In genomic region chr1:1748686-1749321, GRCh38 we compare ENCODE assay signal across 18 cellular contexts. TPM values are rescaled to one million over a fixed set of nuclear protein-coding genes. Genes with fewer than 3 reads are reported as not detected.
DNase-seq lines count a peak whose midpoint lies in the region; ATAC-seq and TF ChIP-seq lines count a peak whose summit lies in the region.
"Had no signal": no experiment of that assay in that cellular context is flagged by ENCODE, and none has a peak within 500 bp of the region (broad histone marks: within the 10 kb centered on the region; RNA-seq: fewer than 3 reads in every experiment).

No MANE protein-coding gene starts in this region.

- no peak overlapping the region for H2AFZ ChIP-seq in neural progenitor cell (replicated peaks)

- no peaks in the 10 kb centered on the region for H4K20me1 ChIP-seq in neural progenitor cell (ENCODE audit: low read depth)

- H3K27ac Mint-ChIP-seq in central memory CD8-positive, alpha-beta T cell (ENCODE audit: low read depth): no peak overlapping the region
- peak overlapping the region; percentile 75 for H3K27ac Mint-ChIP-seq in neural progenitor cell
- H3K27ac Mint-ChIP-seq: dendritic cell treated with granulocyte-macrophage colony-stimulating factor and Interleukin-4, amounts not matched to agents 40 ng/mL and 50 ng/mL, for 4 days had no signal

- H3K4me1 Mint-ChIP-seq in central memory CD8-positive, alpha-beta T cell: peaks cover 5% of the 10 kb centered on the region
- peaks cover 3% of the 10 kb centered on the region for H3K4me1 Mint-ChIP-seq in neural progenitor cell
- H3K4me1 Mint-ChIP-seq: stimulated activated naive CD8-positive, alpha-beta T cell treated with anti-CD3 and anti-CD28 coated beads, Interleukin-15, amount 100 ng/mL, for 72 hours had no signal

- H3K4me3 ChIP-seq in HEK293 (ENCODE audit: low read depth, low read length) (no peak overlapping the region), neural progenitor cell (no peak overlapping the region)
- H3K4me3 ChIP-seq: esophagus squamous epithelium, SJSA1 had no signal

- H3K4me3 Mint-ChIP-seq in central memory CD8-positive, alpha-beta T cell: peak overlapping the region; percentile 29
- H3K4me3 Mint-ChIP-seq in neural progenitor cell: peak overlapping the region; percentile 38
- H3K4me3 Mint-ChIP-seq: dendritic cell treated with granulocyte-macrophage colony-stimulating factor and Interleukin-4, amounts not matched to agents 40 ng/mL and 50 ng/mL, for 4 days; stimulated activated naive CD8-positive, alpha-beta T cell treated with anti-CD3 and anti-CD28 coated beads, Interleukin-15, amount 100 ng/mL, for 72 hours had no signal

- DNase-seq in DMS153 (lab: John Stamatoyannopoulos, UW) (peak; percentile 17), DMS153 treated with DMSO at 0.1 percent for 48 hours (lab: John Stamatoyannopoulos, UW; ENCODE audit: unreplicated experiment) (no peak), neural progenitor cell (ENCODE audit: low spot score) (no peak), amniotic stem cell (lab: John Stamatoyannopoulos, UW) (no peak)
- DNase-seq in central memory CD8-positive, alpha-beta T cell (ENCODE audit: low spot score in 2 of 2): no peak
- DNase-seq in stimulated activated naive CD4-positive, alpha-beta T cell treated with Interleukin-2 at 50 U/mL for 16 hours (lab: John Stamatoyannopoulos, UW): no peak
- DNase-seq: activated CD8-positive, alpha-beta memory T cell treated with anti-CD3 and anti-CD28 coated beads, Interleukin-2, amount 50 U/mL, for 48 hours; anterior cingulate cortex; esophagus squamous epithelium; NCI-H2081 treated with DMSO at 0.1 percent for 48 hours; stimulated activated naive CD8-positive, alpha-beta T cell treated with anti-CD3 and anti-CD28 coated beads, Interleukin-15, amount 100 ng/mL, for 72 hours; WERI-Rb-1 had no signal

- POLR2A ChIA-PET in HEK293 (lab: Yijun Ruan, JAX): no interaction called here

- TF ChIP-seq CTCF in HEK293 (tag by site-specific recombination; IDR thresholded peaks at IDR 0.05) (no peak), neural progenitor cell (IDR thresholded peaks at IDR 0.05) (no peak)

- H3K27me3 Mint-ChIP-seq in central memory CD8-positive, alpha-beta T cell: no peaks in the 10 kb centered on the region
- H3K27me3 Mint-ChIP-seq in neural progenitor cell (ENCODE audit: insufficient read depth, low read depth): peaks cover 2% of the 10 kb centered on the region
- H3K27me3 Mint-ChIP-seq: dendritic cell treated with granulocyte-macrophage colony-stimulating factor and Interleukin-4, amounts not matched to agents 40 ng/mL and 50 ng/mL, for 4 days; stimulated activated naive CD8-positive, alpha-beta T cell treated with anti-CD3 and anti-CD28 coated beads, Interleukin-15, amount 100 ng/mL, for 72 hours had no signal

- no peak for ATAC-seq in central memory CD8-positive, alpha-beta T cell (replicated peaks; ENCODE audit: extremely low read depth, poor library complexity, severe bottlenecking)
- no peak for ATAC-seq in GM21717 (IDR thresholded peaks at IDR 0.05; ENCODE audit: unreplicated experiment)
- ATAC-seq: stimulated activated naive CD8-positive, alpha-beta T cell treated with anti-CD3 and anti-CD28 coated beads, Interleukin-15, amount 100 ng/mL, for 72 hours had no signal

- H3K9me3 ChIP-seq in HEK293 (ENCODE audit: control insufficient read depth, insufficient read depth, low read depth, low read length) (no peaks in the 10 kb centered on the region), neural progenitor cell (ENCODE audit: low read depth) (no peaks in the 10 kb centered on the region)
- H3K9me3 ChIP-seq: esophagus squamous epithelium, SJSA1 had no signal

- no peaks in the 10 kb centered on the region for H3K9me3 Mint-ChIP-seq in central memory CD8-positive, alpha-beta T cell
- no peaks in the 10 kb centered on the region for H3K9me3 Mint-ChIP-seq in neural progenitor cell
- H3K9me3 Mint-ChIP-seq: dendritic cell treated with granulocyte-macrophage colony-stimulating factor and Interleukin-4, amounts not matched to agents 40 ng/mL and 50 ng/mL, for 4 days; stimulated activated naive CD8-positive, alpha-beta T cell treated with anti-CD3 and anti-CD28 coated beads, Interleukin-15, amount 100 ng/mL, for 72 hours had no signal

- H3K36me3 Mint-ChIP-seq in central memory CD8-positive, alpha-beta T cell (ENCODE audit: insufficient read depth): peaks cover 5% of the 10 kb centered on the region
- H3K36me3 Mint-ChIP-seq in neural progenitor cell: no peaks in the 10 kb centered on the region

- H3K4me2 ChIP-seq in neural progenitor cell: no peak overlapping the region

- no peaks in the 10 kb centered on the region for H3K27me3 ChIP-seq in neural progenitor cell
- H3K27me3 ChIP-seq: esophagus squamous epithelium, SJSA1 had no signal

- H3K4me1 ChIP-seq in HEK293 (ENCODE audit: control insufficient read depth, insufficient read depth, low read length) (no peaks in the 10 kb centered on the region), neural progenitor cell (no peaks in the 10 kb centered on the region)
- H3K4me1 ChIP-seq: esophagus squamous epithelium, SJSA1 had no signal

- no peaks in the 10 kb centered on the region for H3F3A ChIP-seq in neural progenitor cell (ENCODE audit: low read depth)

- H3K9ac ChIP-seq in neural progenitor cell: no peak overlapping the region

- peaks cover 0 to 18% of the 10 kb centered on the region in 2 experiments; a peak in 1 of 3 replicates for H3K36me3 ChIP-seq in HEK293 (ENCODE audit: control insufficient read depth in 2 of 2, insufficient read depth in 1 of 2, low read length in 2 of 2)
- no peaks in the 10 kb centered on the region for H3K36me3 ChIP-seq in neural progenitor cell

- no peaks in the 10 kb centered on the region for H3K79me2 ChIP-seq in neural progenitor cell (ENCODE audit: low read depth)

- no peak overlapping the region for H3K27ac ChIP-seq in HEK293 (ENCODE audit: extremely low read depth, low read depth, low read length)
- no peak overlapping the region for H3K27ac ChIP-seq in neural progenitor cell
- H3K27ac ChIP-seq: 22Rv1, esophagus squamous epithelium, HL-60, SJSA1, WERI-Rb-1 had no signal

- CTCF ChIA-PET in HEK293 (lab: Yijun Ruan, JAX): no interaction called here

TF ChIP-seq in HEK293, 187 proteins besides CTCF, POLR2A, EP300 and RAD21:
- TF ChIP-seq GLIS2 (tag by site-specific recombination; IDR thresholded peaks at IDR 0.05) (peak; percentile 31; the same call in 1 of the 2 replicates), MYNN (tag by site-specific recombination; IDR thresholded peaks at IDR 0.05; ENCODE audit: borderline replicate concordance) (no peak)

RNA-seq across cellular contexts. Expression of gene CDK11A, which starts 24.6 kb away (rescaled TPM):
- 6.6 and 16.6 TPM in 2 replicates for total RNA-seq in neural progenitor cell (ENCODE audit: low replicate concordance)

RNA-seq across cellular contexts. Expression of gene NADK, which starts 29.5 kb away (rescaled TPM):
- total RNA-seq in neural progenitor cell (ENCODE audit: low replicate concordance): 37.8 and 56.9 TPM in 2 replicates

RNA-seq across cellular contexts. Expression of gene SLC35E2B, which starts 56.2 kb away (rescaled TPM):
- 49.4 and 71.6 TPM in 2 replicates for total RNA-seq in neural progenitor cell (ENCODE audit: low replicate concordance)
